Comparison of ENCODE assay signal across 8 cellular contexts in the genomic region with DNA sequence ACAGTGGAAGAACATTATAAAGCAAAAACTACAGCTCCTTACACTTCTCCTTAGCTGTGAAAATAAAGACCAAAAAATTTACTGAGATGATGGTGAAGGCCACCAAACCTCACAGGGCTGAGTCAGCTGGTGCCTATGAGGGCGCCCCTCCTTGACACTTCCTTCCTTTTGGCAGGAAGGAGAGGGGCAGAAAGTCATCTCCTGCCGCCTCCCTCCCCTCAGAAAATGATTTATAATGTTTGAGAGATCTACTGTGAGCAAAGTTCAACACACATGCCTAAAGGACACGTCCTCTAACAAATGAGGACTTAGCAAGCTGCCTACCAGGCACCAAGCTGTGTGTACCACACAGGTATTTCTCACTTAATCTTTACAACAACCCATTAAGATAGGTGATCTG.
DNase-seq lines count a peak whose midpoint lies in the region; ATAC-seq and TF ChIP-seq lines count a peak whose summit lies in the region.

No MANE protein-coding gene starts in this region.

- peaks cover 34% of the 10 kb centered on the region for H3K4me1 ChIP-seq in CD4-positive, alpha-beta memory T cell (ENCODE audit: insufficient read depth, low read length)
- no peaks in the 10 kb centered on the region for H3K4me1 ChIP-seq in ascending aorta

- H3K9me3 Mint-ChIP-seq in CD4-positive, alpha-beta memory T cell = peaks cover 0 to 12% (median 3%) of the 10 kb centered on the region in 8 donors
- peaks cover 0 to 15% of the 10 kb centered on the region in 2 donors for H3K9me3 Mint-ChIP-seq in activated naive CD4-positive, alpha-beta T cell treated with anti-CD3 and anti-CD28 coated beads, Interleukin-2, amount 50 U/mL, for 72 hours
- peaks cover 26% of the 10 kb centered on the region for H3K9me3 Mint-ChIP-seq in nephron progenitor cell

- peak; percentile 12; the same call in 2 of the 3 replicates for ATAC-seq in SK-N-SH treated with all-trans-retinoic acid at 6 μM for 48 hours
- peak; percentile 65 to 72 for ATAC-seq in activated naive CD4-positive, alpha-beta T cell treated with anti-CD3 and anti-CD28 coated beads, Interleukin-2, amount 50 U/mL, for 72 hours

- intact Hi-C loops in CD4-positive, alpha-beta memory T cell (cut with micrococcal nuclease) = no loop called here
- intact Hi-C loops in ascending aorta (cut with DNase I) = no loop called here

- H3K27me3 Mint-ChIP-seq in CD4-positive, alpha-beta memory T cell = no peaks in the 10 kb centered on the region
- H3K27me3 Mint-ChIP-seq in nephron progenitor cell (ENCODE audit: low read depth, poor library complexity) = peaks cover 6% of the 10 kb centered on the region

- TF ChIP-seq CTCF in nephron progenitor cell (IDR thresholded peaks at IDR 0.05) (no peak), ascending aorta (IDR thresholded peaks at IDR 0.05) (no peak)

- no peak overlapping the region for H3K27ac ChIP-seq in CD4-positive, alpha-beta memory T cell (ENCODE audit: low read depth, low read length)
- no peak overlapping the region for H3K27ac ChIP-seq in ascending aorta

- peak in 4 of 5 donors; percentile 4 to 22 (median 12) for DNase-seq in CD4-positive, alpha-beta memory T cell
- peak; percentile 39 to 60 for DNase-seq in activated naive CD4-positive, alpha-beta T cell treated with anti-CD3 and anti-CD28 coated beads, Interleukin-2, amount 50 U/mL, for 72 hours (ENCODE audit: low spot score in 2 of 2)
- DNase-seq in nephron progenitor cell = no peak
- no peak for DNase-seq in NCI-H146 treated with DMSO at 0.1 percent for 48 hours (lab: John Stamatoyannopoulos, UW; ENCODE audit: unreplicated experiment)
- no peak for DNase-seq in ascending aorta (ENCODE audit: low spot score in 2 of 2)
- DNase-seq in mucosa of gallbladder (ENCODE audit: low spot score) = no peak
- no peak for DNase-seq in NCI-H128 (lab: John Stamatoyannopoulos, UW; ENCODE audit: unreplicated experiment)

- no peaks in the 10 kb centered on the region for H3K36me3 ChIP-seq in CD4-positive, alpha-beta memory T cell (ENCODE audit: insufficient read depth, low read length)
- no peaks in the 10 kb centered on the region for H3K36me3 ChIP-seq in ascending aorta

- H3K4me3 Mint-ChIP-seq in CD4-positive, alpha-beta memory T cell = peak overlapping the region in 7 of 8 donors; percentile 23 to 79 (median 51)
- no peak overlapping the region for H3K4me3 Mint-ChIP-seq in nephron progenitor cell

- CTCF ChIA-PET in CD4-positive, alpha-beta memory T cell (lab: Charles Lee; ENCODE audit: partially characterized antibody) = interaction anchor here (0.7 to 2.1 kb wide), 2 partner anchors 9 to 19 kb away, joined by 3 to 9 read pairs; no protein-coding TSS in a partner anchor

- H3K4me3 ChIP-seq in CD4-positive, alpha-beta memory T cell (ENCODE audit: low read length in 2 of 2) = no peak overlapping the region
- H3K4me3 ChIP-seq in ascending aorta = no peak overlapping the region

- peaks cover 3 to 4% of the 10 kb centered on the region in 2 donors for H3K36me3 Mint-ChIP-seq in CD4-positive, alpha-beta memory T cell
- peaks cover under 1 to 43% of the 10 kb centered on the region in 2 donors for H3K36me3 Mint-ChIP-seq in activated naive CD4-positive, alpha-beta T cell treated with anti-CD3 and anti-CD28 coated beads, Interleukin-2, amount 50 U/mL, for 72 hours
- H3K36me3 Mint-ChIP-seq in nephron progenitor cell (ENCODE audit: low read depth) = peaks cover 24% of the 10 kb centered on the region

- no peaks in the 10 kb centered on the region for H3K27me3 ChIP-seq in CD4-positive, alpha-beta memory T cell (ENCODE audit: insufficient read depth, low read length)
- no peaks in the 10 kb centered on the region for H3K27me3 ChIP-seq in ascending aorta

- H3K9me3 ChIP-seq in CD4-positive, alpha-beta memory T cell (ENCODE audit: control insufficient read depth in 1 of 2, low read length in 2 of 2) = no peaks in the 10 kb centered on the region
- H3K9me3 ChIP-seq in ascending aorta = peaks cover 0 to 3% of the 10 kb centered on the region in 2 donors

- peak overlapping the region; percentile 48 to 90 (median 77) for H3K27ac Mint-ChIP-seq in CD4-positive, alpha-beta memory T cell
- H3K27ac Mint-ChIP-seq in activated naive CD4-positive, alpha-beta T cell treated with anti-CD3 and anti-CD28 coated beads, Interleukin-2, amount 50 U/mL, for 72 hours = peak overlapping the region; percentile 38 to 94
- H3K27ac Mint-ChIP-seq in nephron progenitor cell = peak overlapping the region; percentile 52

- H3K4me1 Mint-ChIP-seq in CD4-positive, alpha-beta memory T cell = peaks cover 33 to 64% (median 45%) of the 10 kb centered on the region in 4 donors
- H3K4me1 Mint-ChIP-seq in nephron progenitor cell = peaks cover 32% of the 10 kb centered on the region

- POLR2A ChIA-PET in CD4-positive, alpha-beta memory T cell (lab: Charles Lee; ENCODE audit: partially characterized antibody) = interaction anchor here (0.6 to 1.0 kb wide), 2 partner anchors 169 to 218 kb away, joined by 3 read pairs; no protein-coding TSS in a partner anchor

TF ChIP-seq in SK-N-SH treated with all-trans-retinoic acid at 6 μM for 48 hours, 23 proteins besides CTCF, POLR2A, EP300 and RAD21 (continues in another document):
- TF ChIP-seq ARNTL (CRISPR knock-in tag; IDR thresholded peaks at IDR 0.05; ENCODE audit: borderline replicate concordance, low read depth) = no peak
- TF ChIP-seq ZNF8 (CRISPR knock-in tag; IDR thresholded peaks at IDR 0.05) = no peak
- TF ChIP-seq, protein P1, sequence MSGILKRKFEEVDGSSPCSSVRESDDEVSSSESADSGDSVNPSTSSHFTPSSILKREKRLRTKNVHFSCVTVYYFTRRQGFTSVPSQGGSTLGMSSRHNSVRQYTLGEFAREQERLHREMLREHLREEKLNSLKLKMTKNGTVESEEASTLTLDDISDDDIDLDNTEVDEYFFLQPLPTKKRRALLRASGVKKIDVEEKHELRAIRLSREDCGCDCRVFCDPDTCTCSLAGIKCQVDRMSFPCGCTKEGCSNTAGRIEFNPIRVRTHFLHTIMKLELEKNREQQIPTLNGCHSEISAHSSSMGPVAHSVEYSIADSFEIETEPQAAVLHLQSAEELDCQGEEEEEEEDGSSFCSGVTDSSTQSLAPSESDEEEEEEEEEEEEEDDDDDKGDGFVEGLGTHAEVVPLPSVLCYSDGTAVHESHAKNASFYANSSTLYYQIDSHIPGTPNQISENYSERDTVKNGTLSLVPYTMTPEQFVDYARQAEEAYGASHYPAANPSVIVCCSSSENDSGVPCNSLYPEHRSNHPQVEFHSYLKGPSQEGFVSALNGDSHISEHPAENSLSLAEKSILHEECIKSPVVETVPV (CRISPR knock-in tag; IDR thresholded peaks at IDR 0.05) = no peak
- TF ChIP-seq ZNF70 (CRISPR knock-in tag; IDR thresholded peaks at IDR 0.05) = no peak
- TF ChIP-seq, protein P2, sequence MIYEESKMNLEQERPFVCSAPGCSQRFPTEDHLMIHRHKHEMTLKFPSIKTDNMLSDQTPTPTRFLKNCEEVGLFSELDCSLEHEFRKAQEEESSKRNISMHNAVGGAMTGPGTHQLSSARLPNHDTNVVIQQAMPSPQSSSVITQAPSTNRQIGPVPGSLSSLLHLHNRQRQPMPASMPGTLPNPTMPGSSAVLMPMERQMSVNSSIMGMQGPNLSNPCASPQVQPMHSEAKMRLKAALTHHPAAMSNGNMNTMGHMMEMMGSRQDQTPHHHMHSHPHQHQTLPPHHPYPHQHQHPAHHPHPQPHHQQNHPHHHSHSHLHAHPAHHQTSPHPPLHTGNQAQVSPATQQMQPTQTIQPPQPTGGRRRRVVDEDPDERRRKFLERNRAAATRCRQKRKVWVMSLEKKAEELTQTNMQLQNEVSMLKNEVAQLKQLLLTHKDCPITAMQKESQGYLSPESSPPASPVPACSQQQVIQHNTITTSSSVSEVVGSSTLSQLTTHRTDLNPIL (CRISPR knock-in tag; IDR thresholded peaks at IDR 0.05; ENCODE audit: low read depth) = no peak
- TF ChIP-seq, protein P3, sequence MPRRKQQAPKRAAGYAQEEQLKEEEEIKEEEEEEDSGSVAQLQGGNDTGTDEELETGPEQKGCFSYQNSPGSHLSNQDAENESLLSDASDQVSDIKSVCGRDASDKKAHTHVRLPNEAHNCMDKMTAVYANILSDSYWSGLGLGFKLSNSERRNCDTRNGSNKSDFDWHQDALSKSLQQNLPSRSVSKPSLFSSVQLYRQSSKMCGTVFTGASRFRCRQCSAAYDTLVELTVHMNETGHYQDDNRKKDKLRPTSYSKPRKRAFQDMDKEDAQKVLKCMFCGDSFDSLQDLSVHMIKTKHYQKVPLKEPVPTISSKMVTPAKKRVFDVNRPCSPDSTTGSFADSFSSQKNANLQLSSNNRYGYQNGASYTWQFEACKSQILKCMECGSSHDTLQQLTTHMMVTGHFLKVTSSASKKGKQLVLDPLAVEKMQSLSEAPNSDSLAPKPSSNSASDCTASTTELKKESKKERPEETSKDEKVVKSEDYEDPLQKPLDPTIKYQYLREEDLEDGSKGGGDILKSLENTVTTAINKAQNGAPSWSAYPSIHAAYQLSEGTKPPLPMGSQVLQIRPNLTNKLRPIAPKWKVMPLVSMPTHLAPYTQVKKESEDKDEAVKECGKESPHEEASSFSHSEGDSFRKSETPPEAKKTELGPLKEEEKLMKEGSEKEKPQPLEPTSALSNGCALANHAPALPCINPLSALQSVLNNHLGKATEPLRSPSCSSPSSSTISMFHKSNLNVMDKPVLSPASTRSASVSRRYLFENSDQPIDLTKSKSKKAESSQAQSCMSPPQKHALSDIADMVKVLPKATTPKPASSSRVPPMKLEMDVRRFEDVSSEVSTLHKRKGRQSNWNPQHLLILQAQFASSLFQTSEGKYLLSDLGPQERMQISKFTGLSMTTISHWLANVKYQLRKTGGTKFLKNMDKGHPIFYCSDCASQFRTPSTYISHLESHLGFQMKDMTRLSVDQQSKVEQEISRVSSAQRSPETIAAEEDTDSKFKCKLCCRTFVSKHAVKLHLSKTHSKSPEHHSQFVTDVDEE (CRISPR knock-in tag; IDR thresholded peaks at IDR 0.05) = no peak
- TF ChIP-seq, protein P4, sequence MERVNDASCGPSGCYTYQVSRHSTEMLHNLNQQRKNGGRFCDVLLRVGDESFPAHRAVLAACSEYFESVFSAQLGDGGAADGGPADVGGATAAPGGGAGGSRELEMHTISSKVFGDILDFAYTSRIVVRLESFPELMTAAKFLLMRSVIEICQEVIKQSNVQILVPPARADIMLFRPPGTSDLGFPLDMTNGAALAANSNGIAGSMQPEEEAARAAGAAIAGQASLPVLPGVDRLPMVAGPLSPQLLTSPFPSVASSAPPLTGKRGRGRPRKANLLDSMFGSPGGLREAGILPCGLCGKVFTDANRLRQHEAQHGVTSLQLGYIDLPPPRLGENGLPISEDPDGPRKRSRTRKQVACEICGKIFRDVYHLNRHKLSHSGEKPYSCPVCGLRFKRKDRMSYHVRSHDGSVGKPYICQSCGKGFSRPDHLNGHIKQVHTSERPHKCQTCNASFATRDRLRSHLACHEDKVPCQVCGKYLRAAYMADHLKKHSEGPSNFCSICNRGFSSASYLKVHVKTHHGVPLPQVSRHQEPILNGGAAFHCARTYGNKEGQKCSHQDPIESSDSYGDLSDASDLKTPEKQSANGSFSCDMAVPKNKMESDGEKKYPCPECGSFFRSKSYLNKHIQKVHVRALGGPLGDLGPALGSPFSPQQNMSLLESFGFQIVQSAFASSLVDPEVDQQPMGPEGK (CRISPR knock-in tag; IDR thresholded peaks at IDR 0.05; ENCODE audit: borderline replicate concordance) = no peak
- TF ChIP-seq TCF4 (CRISPR knock-in tag; IDR thresholded peaks at IDR 0.05; ENCODE audit: borderline replicate concordance) = no peak
- no peak for TF ChIP-seq ZNF565 (CRISPR knock-in tag; conservative IDR thresholded peaks at IDR 0.05; ENCODE audit: low read depth)

Comparison
In these comparisons a context has a peak if more than half of its experiments do, and no peak if none do; other contexts are left out.
1. DNase-seq: peak in CD4-positive, alpha-beta memory T cell (4 of 5) and activated naive CD4-positive, alpha-beta T cell treated with anti-CD3 and anti-CD28 coated beads, Interleukin-2, amount 50 U/mL, for 72 hours (2 of 2); none in nephron progenitor cell (single experiment), NCI-H146 treated with DMSO at 0.1 percent for 48 hours (single experiment), ascending aorta (0 of 2), mucosa of gallbladder (single experiment) and NCI-H128 (single experiment).
2. Peak in every context shown above with its lines, with median percentiles within 50 percentile points of each other: H3K27ac Mint-ChIP-seq.